In the genomic region with DNA sequence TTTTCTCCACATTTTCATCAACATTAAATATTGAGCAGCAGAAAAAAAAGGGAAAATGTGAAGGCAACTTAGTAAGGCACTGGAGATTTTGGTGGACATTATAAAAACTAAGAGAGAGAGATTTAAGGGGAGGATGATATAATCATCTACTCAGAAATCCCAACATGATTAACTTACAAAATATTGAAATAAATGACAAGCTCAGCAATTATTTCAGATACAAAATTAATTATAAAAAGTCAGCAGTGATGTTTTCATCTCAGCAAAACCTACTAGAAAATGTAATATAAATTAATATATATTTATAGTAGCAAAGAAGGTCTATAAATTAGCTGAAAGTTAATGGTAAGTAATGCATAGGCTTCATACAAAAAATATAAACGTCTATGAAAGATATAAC, we compare ENCODE assay signal across 30 cellular contexts. TPM values are rescaled to one million over a fixed set of nuclear protein-coding genes. Genes with fewer than 3 reads are reported as not detected.
DNase-seq lines count a peak whose midpoint lies in the region; ATAC-seq, FAIRE-seq and TF ChIP-seq lines count a peak whose summit lies in the region.
"Had no signal": no experiment of that assay in that cellular context is flagged by ENCODE, and none has a peak within 500 bp of the region (broad histone marks: within the 10 kb centered on the region; RNA-seq: fewer than 3 reads in every experiment).

No MANE protein-coding gene starts in this region.

- H3K4me2 ChIP-seq in A549 (no peak overlapping the region), K562 (ENCODE audit: insufficient read depth, low read length) (no peak overlapping the region)
- H3K4me2 ChIP-seq: BLaER1 had no signal

- TF ChIP-seq POLR2A in A549 (IDR thresholded peaks at IDR 0.05; ENCODE audit: low read length) (no peak), K562 (conservative IDR thresholded peaks at IDR 0.05) (no peak)

- no peak for TF ChIP-seq EP300 in A549 (IDR thresholded peaks at IDR 0.05)
- no peak for TF ChIP-seq EP300 in K562 (IDR thresholded peaks at IDR 0.05; ENCODE audit: low read length)

- no peaks in the 10 kb centered on the region for H3K9me1 ChIP-seq in K562 (ENCODE audit: control insufficient read depth, insufficient read depth, low read length)

- H3K79me2 ChIP-seq in K562 (ENCODE audit: control insufficient read depth, insufficient read depth, low read length): no peaks in the 10 kb centered on the region

- H2AFZ ChIP-seq in K562 (ENCODE audit: low read depth, low read length): no peak overlapping the region

- no peaks in the 10 kb centered on the region for H4K20me1 ChIP-seq in K562 (replicated peaks; ENCODE audit: control insufficient read depth, insufficient read depth, low read length)
- H4K20me1 ChIP-seq: BLaER1 had no signal

- FAIRE-seq in A204.1 (lab: Jason Lieb, UNC) (peak; percentile 30), A549 (lab: Jason Lieb, UNC) (no peak), K562 (lab: Jason Lieb, UNC) (no peak)
- FAIRE-seq: GM12878, GM12892, GM18507 had no signal

- H3K4me1 Mint-ChIP-seq in chondrocyte (ENCODE audit: low read depth): no peaks in the 10 kb centered on the region
- H3K4me1 Mint-ChIP-seq in natural killer cell: no peaks in the 10 kb centered on the region
- H3K4me1 Mint-ChIP-seq: CD14-positive monocyte; CD4-positive, alpha-beta memory T cell; CD4-positive, CD25-positive, alpha-beta regulatory T cell; CD8-positive, alpha-beta memory T cell had no signal

- TF ChIP-seq CTCF in A549 (IDR thresholded peaks at IDR 0.05) (no peak), K562 (IDR thresholded peaks at IDR 0.05 in 2 of 3, conservative IDR thresholded peaks at IDR 0.05 in 1 of 3; ENCODE audit: insufficient read depth in 2 of 3, low read depth in 1 of 3, low read length in 3 of 3) (no peak), coronary artery (IDR thresholded peaks at IDR 0.05) (no peak), chondrocyte (IDR thresholded peaks at IDR 0.05) (no peak), natural killer cell (IDR thresholded peaks at IDR 0.05) (no peak)

- no peaks in the 10 kb centered on the region for H3K27me3 Mint-ChIP-seq in chondrocyte (ENCODE audit: low read depth)
- H3K27me3 Mint-ChIP-seq in natural killer cell (ENCODE audit: low read depth in 2 of 2): no peaks in the 10 kb centered on the region
- H3K27me3 Mint-ChIP-seq: CD4-positive, alpha-beta memory T cell; CD4-positive, CD25-positive, alpha-beta regulatory T cell; CD8-positive, alpha-beta memory T cell had no signal

- peaks cover 3% of the 10 kb centered on the region for H3K9me3 Mint-ChIP-seq in chondrocyte (ENCODE audit: low read depth)
- peaks cover 8 to 9% of the 10 kb centered on the region in 2 donors for H3K9me3 Mint-ChIP-seq in natural killer cell

- intact Hi-C loops in K562 (cut with micrococcal nuclease) (no loop called here), natural killer cell (cut with micrococcal nuclease) (no loop called here)

- no peaks in the 10 kb centered on the region for H3K36me3 Mint-ChIP-seq in chondrocyte (ENCODE audit: low read depth)
- no peaks in the 10 kb centered on the region for H3K36me3 Mint-ChIP-seq in natural killer cell
- H3K36me3 Mint-ChIP-seq: CD14-positive monocyte; CD4-positive, alpha-beta memory T cell; CD4-positive, CD25-positive, alpha-beta regulatory T cell; CD8-positive, alpha-beta memory T cell had no signal

- H3K4me3 Mint-ChIP-seq in chondrocyte (ENCODE audit: unreplicated experiment) (no peak overlapping the region), natural killer cell (no peak overlapping the region)
- H3K4me3 Mint-ChIP-seq: CD14-positive monocyte; CD4-positive, alpha-beta memory T cell; CD4-positive, CD25-positive, alpha-beta regulatory T cell; CD8-positive, alpha-beta memory T cell had no signal

- WGBS in A549 (ENCODE audit: missing lambda C conversion rate): 8% methylated on average over 1 of the region's 1 CpG
- 0% methylated on average over 1 of the region's 1 CpG for WGBS in K562 (ENCODE audit: insufficient coverage, low coverage, missing lambda C conversion rate)

- H3K27ac ChIP-seq in A549: no peak overlapping the region
- no peak overlapping the region for H3K27ac ChIP-seq in K562 (ENCODE audit: extremely low read depth, low read depth, low read length)
- H3K27ac ChIP-seq in coronary artery: no peak overlapping the region
- H3K27ac ChIP-seq: BLaER1 had no signal

- no peak overlapping the region for H3K27ac Mint-ChIP-seq in chondrocyte (ENCODE audit: unreplicated experiment)
- H3K27ac Mint-ChIP-seq in natural killer cell: no peak overlapping the region
- H3K27ac Mint-ChIP-seq: CD14-positive monocyte; CD4-positive, alpha-beta memory T cell; CD4-positive, CD25-positive, alpha-beta regulatory T cell; CD8-positive, alpha-beta memory T cell had no signal

- in situ Hi-C loops in K562 (cut with MboI): no loop called here

- no peaks in the 10 kb centered on the region for H3K36me3 ChIP-seq in K562 (ENCODE audit: control insufficient read depth, insufficient read depth, low read length)
- H3K36me3 ChIP-seq: BE2C, BLaER1 had no signal

- TF ChIP-seq RAD21 in A549 (conservative IDR thresholded peaks at IDR 0.05 in 1 of 2, IDR thresholded peaks at IDR 0.05 in 1 of 2) (no peak), K562 (CRISPR knock-in tag; conservative IDR thresholded peaks at IDR 0.05 in 1 of 2, IDR thresholded peaks at IDR 0.05 in 1 of 2) (no peak)

- CTCF ChIA-PET in A549 (lab: Yijun Ruan, JAX) (no interaction called here), K562 (lab: Yijun Ruan, JAX; ENCODE audit: low intra/inter-chr PET ratio) (no interaction called here)

- ATAC-seq in A549 (no peak), K562 (no peak), natural killer cell (no peak)
- ATAC-seq: GM12878 had no signal

- H3K4me3 ChIP-seq in A549 (no peak overlapping the region), K562 (no peak overlapping the region), coronary artery (no peak overlapping the region)
- H3K4me3 ChIP-seq: BLaER1, GM12878 had no signal

- H3K9me3 ChIP-seq in A549 (no peaks in the 10 kb centered on the region), K562 (replicated peaks; ENCODE audit: control insufficient read depth, insufficient read depth, low read depth, low read length) (no peaks in the 10 kb centered on the region)
- H3K9me3 ChIP-seq: BE2C, BLaER1 had no signal

- no TSS peak for BruUV-seq in K562 (replicated peaks; lab: Mats Ljungman, UMichigan)

- H3K9ac ChIP-seq in K562 (ENCODE audit: insufficient read depth in 1 of 2, low read depth in 2 of 2, low read length in 2 of 2): no peak overlapping the region
- H3K9ac ChIP-seq: BLaER1 had no signal

- H3K4me1 ChIP-seq in A549 (no peaks in the 10 kb centered on the region), K562 (replicated peaks in 1 of 2; ENCODE audit: control insufficient read depth in 2 of 2, insufficient read depth in 2 of 2, low read length in 2 of 2) (no peaks in the 10 kb centered on the region)
- H3K4me1 ChIP-seq: BE2C, BLaER1 had no signal

- H3K27me3 ChIP-seq in K562 (ENCODE audit: control insufficient read depth in 2 of 2, insufficient read depth in 2 of 2, low read length in 2 of 2): no peaks in the 10 kb centered on the region
- H3K27me3 ChIP-seq: BE2C, BLaER1 had no signal

- POLR2A ChIA-PET in A549 (lab: Yijun Ruan, JAX) (no interaction called here), K562 (lab: Yijun Ruan, JAX) (no interaction called here)

- DNase-seq in A549 (ENCODE audit: low read depth in 1 of 2, low spot score in 1 of 2): no peak
- no peak for DNase-seq in K562 (ENCODE audit: extremely low read depth in 1 of 4, low spot score in 3 of 4)
- DNase-seq in coronary artery (ENCODE audit: low spot score): no peak
- DNase-seq in chondrocyte (ENCODE audit: low spot score): no peak
- DNase-seq in natural killer cell: no peak
- DNase-seq: 8988T; ACHN; BE2C; C1 segment of cervical spinal cord; CD4-positive, alpha-beta memory T cell; CD4-positive, CD25-positive, alpha-beta regulatory T cell; CD8-positive, alpha-beta memory T cell; COR-L47; DMS 273 treated with DMSO at 0.1 percent for 48 hours; DMS153; DMS53; DMS79; DND-41; EL; GDM1 had no signal

TF ChIP-seq in A549, 52 proteins besides CTCF, POLR2A, EP300 and RAD21:
- peak; percentile 45 for TF ChIP-seq MAFK (IDR thresholded peaks at IDR 0.05; ENCODE audit: partially characterized antibody)
- TF ChIP-seq HDAC2 (IDR thresholded peaks at IDR 0.05): no peak
TF ChIP-seq in A549: peak in this region for 1.

TF ChIP-seq in K562, 482 proteins besides CTCF, POLR2A, EP300 and RAD21 (continues in another document):
- TF ChIP-seq MAFG (tag; conservative IDR thresholded peaks at IDR 0.05) (peak; percentile 45; the same call in 1 of the 2 replicates), MAFK (IDR thresholded peaks at IDR 0.05; ENCODE audit: low read length) (peak; percentile 20; the same call in 1 of the 2 replicates), ZNF696 (CRISPR knock-in tag; conservative IDR thresholded peaks at IDR 0.05) (no peak), ZNF316 (IDR thresholded peaks at IDR 0.05) (peak; percentile 72; the same call in 1 of the 2 replicates), MEF2A (IDR thresholded peaks at IDR 0.05; ENCODE audit: control insufficient read depth, low read depth, low read length) (no peak), ZEB2 (IDR thresholded peaks at IDR 0.05) (no peak)

RNA-seq across cellular contexts. Expression of a gene that starts 30.8 kb away (rescaled TPM):
- not detected in 2 replicates for polyA plus RNA-seq in A549 (2011; rRNA removed)
- polyA plus RNA-seq in A549 (2012; cell fraction: cytosol; rRNA removed): not detected in 2 replicates
- not detected in 2 replicates for polyA plus RNA-seq in A549 (2012; cell fraction: nucleus; rRNA removed)
- polyA plus RNA-seq in A549 (2017; fragmentation: RNase III; extraction: RNeasy Plus Mini Kit Qiagen cat#74134 plus additional on column Dnase treatment): 0.03 TPM in 1 of 3 replicates, not detected in the others
- polyA minus RNA-seq in A549 (2011; rRNA and poly(A)+ RNA removed): 0.04 TPM in 1 of 2 replicates, not detected in the other
- 0.39 and 0.46 TPM in 2 replicates for total RNA-seq in K562 (2011; cell fraction: chromatin; rRNA removed; ENCODE audit: low replicate concordance)
- total RNA-seq in K562 (2011; cell fraction: nucleolus; rRNA removed): 0.33 and 0.39 TPM in 2 replicates
- total RNA-seq in K562 (2011; cell fraction: nucleoplasm; rRNA removed): 0.15 TPM in 2 replicates
- total RNA-seq in K562 (2014; rRNA removed): 0.41 TPM in 2 replicates
- total RNA-seq in K562 (2014; rRNA removed; fragmentation: Illumina TruSeq; extraction: Trizol): 0.51 and 0.83 TPM in 2 replicates
- 0.30 and 0.47 TPM in 2 replicates for total RNA-seq in K562 (2015; rRNA removed; fragmentation: Illumina TruSeq; extraction: Trizol)
- 0.33 and 0.47 TPM in 2 replicates for total RNA-seq in K562 (2021)
- 0.32 and 1.0 TPM in 2 replicates for polyA plus RNA-seq in K562 (2011; rRNA removed)
- 0.12 and 0.52 TPM in 2 replicates for polyA plus RNA-seq in K562 (2011; cell fraction: cytosol; rRNA removed)
- 0.41 and 2.2 TPM in 2 replicates for polyA plus RNA-seq in K562 (2011; cell fraction: nucleus; rRNA removed)
- 0.68 and 2.4 TPM in 2 replicates for polyA plus RNA-seq in K562 (2012)
- polyA plus RNA-seq in K562 (2014; fragmentation: Illumina TruSeq; extraction: Trizol): 1.0 TPM in 2 replicates
- under 1 TPM; 0.03 to 0.04 TPM for polyA plus RNA-seq in K562 (2014; fragmentation: Nextera tagmentation; extraction: Ambion mirVana)
- polyA plus RNA-seq in K562 (2014; rRNA removed): 0.49 and 1.2 TPM in 2 replicates
- 0.30 and 0.84 TPM in 2 replicates for polyA minus RNA-seq in K562 (2011; rRNA and poly(A)+ RNA removed)
- polyA minus RNA-seq in K562 (2011; cell fraction: cytosol; rRNA and poly(A)+ RNA removed): not detected in 2 replicates
- polyA minus RNA-seq in K562 (2011; cell fraction: nucleus; rRNA and poly(A)+ RNA removed): 0.11 and 0.54 TPM in 2 replicates
- not detected in 3 replicates for total RNA-seq in chondrocyte
- not detected for total RNA-seq in natural killer cell
- total RNA-seq: A673; CD4-positive, alpha-beta memory T cell; CD4-positive, CD25-positive, alpha-beta regulatory T cell; CD8-positive, alpha-beta memory T cell; Daoy; G401; GM12878 had no signal
- polyA plus RNA-seq: AG04450; CD14-positive monocyte; CD4-positive, alpha-beta memory T cell; CD4-positive, CD25-positive, alpha-beta regulatory T cell; CD8-positive, alpha-beta memory T cell; GM12878 had no signal
